8 cellular contexts compared by ENCODE assay signal in the genomic region with DNA sequence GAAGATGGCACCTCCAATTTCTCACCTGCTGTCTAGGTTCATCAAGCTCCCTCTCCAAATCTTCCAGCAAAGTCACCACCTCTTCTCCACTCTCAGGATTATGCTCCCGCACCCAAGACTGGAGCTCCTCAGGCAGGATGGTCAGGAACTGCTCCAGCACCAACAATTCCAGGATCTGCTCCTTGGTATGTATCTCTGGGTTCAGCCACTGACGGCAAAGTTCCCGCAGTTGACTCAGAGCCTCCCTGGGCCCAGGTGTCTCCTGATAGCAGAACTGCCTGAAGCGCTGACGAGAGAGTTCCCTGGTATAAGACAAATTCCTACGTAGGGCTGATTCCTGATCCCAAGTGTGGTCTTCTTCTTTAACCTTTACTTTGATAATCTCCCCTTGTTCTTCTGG.
A peak's percentile ranks its signal among the peaks of the same experiment; 100 is the strongest.
DNase-seq lines count a peak whose midpoint lies in the region; ATAC-seq and TF ChIP-seq lines count a peak whose summit lies in the region.

No MANE protein-coding gene starts in this region.

- DNase-seq in Calu3 (no peak), NCI-H2227 treated with DMSO at 0.1 percent for 48 hours (lab: John Stamatoyannopoulos, UW) (peak; percentile 14), epithelial cell of esophagus (ENCODE audit: low read depth) (peak; percentile 77), NOMO-1 (lab: John Stamatoyannopoulos, UW; ENCODE audit: unreplicated experiment in 2 of 2) (no peak), LoVo (ENCODE audit: low spot score) (no peak), psoas muscle (no peak), NCI-H345 treated with DMSO at 0.1 percent for 48 hours (lab: John Stamatoyannopoulos, UW; ENCODE audit: unreplicated experiment) (no peak)

- H3K4me1 ChIP-seq in neuron (ENCODE audit: insufficient read depth, low read length) (peaks cover 20% of the 10 kb centered on the region), psoas muscle (no peaks in the 10 kb centered on the region)

- H2AFZ ChIP-seq in neuron (ENCODE audit: low read depth, low read length), result peak overlapping the region; percentile 51

- H3K9me3 ChIP-seq in neuron (ENCODE audit: low read length) (no peaks in the 10 kb centered on the region), psoas muscle (no peaks in the 10 kb centered on the region)

- no peaks in the 10 kb centered on the region for H3K9me3 Mint-ChIP-seq in Calu3 (ENCODE audit: low read depth, unreplicated experiment)

- CTCF ChIA-PET in Calu3 (lab: Charles Lee), result interaction anchor here (0.7 to 2.4 kb wide), 5 partner anchors 20 to 230 kb away, joined by 3 to 7 read pairs (median 4); no protein-coding TSS in a partner anchor

- H3K4me3 Mint-ChIP-seq in Calu3 (ENCODE audit: low read depth, unreplicated experiment), result peak overlapping the region; percentile 91

- H3K36me3 Mint-ChIP-seq in Calu3 (ENCODE audit: insufficient read depth, unreplicated experiment), result peaks cover 36% of the 10 kb centered on the region

- no peak for ATAC-seq in psoas muscle

- 78 to 83% (median 83%) methylated on average over 6 of the region's 6 CpGs for WGBS in psoas muscle, 3 donors

- H3K4me3 ChIP-seq in epithelial cell of esophagus (ENCODE audit: low read length), result peak overlapping the region; percentile 84
- peak overlapping the region; percentile 66 for H3K4me3 ChIP-seq in neuron (ENCODE audit: low read length)
- H3K4me3 ChIP-seq in psoas muscle, result no peak overlapping the region

- intact Hi-C loops in Calu3 (cut with micrococcal nuclease; ENCODE audit: unreplicated experiment) (loop anchor here (5.0 to 10.0 kb wide), 6 partner anchors 44 to 461 kb away; partner anchors contain the start of genes NKAPL, ZKSCAN4, ZSCAN12 and ZSCAN16), psoas muscle (cut with DNase I) (no loop called here)

- peaks cover 3% of the 10 kb centered on the region for H3K27me3 ChIP-seq in neuron (ENCODE audit: insufficient read depth, low read length)
- peaks cover 8 to 45% (median 22%) of the 10 kb centered on the region in 3 donors for H3K27me3 ChIP-seq in psoas muscle (ENCODE audit: insufficient read depth in 3 of 3, low read length in 2 of 3)

- peaks cover 39% of the 10 kb centered on the region for H3K4me1 Mint-ChIP-seq in Calu3 (ENCODE audit: low read depth, unreplicated experiment)

- no peaks in the 10 kb centered on the region for H3K36me3 ChIP-seq in neuron (ENCODE audit: insufficient read depth, low read length)
- H3K36me3 ChIP-seq in psoas muscle (ENCODE audit: insufficient read depth in 1 of 2, low read depth in 1 of 2), result no peaks in the 10 kb centered on the region

- no peaks in the 10 kb centered on the region for H3K27me3 Mint-ChIP-seq in Calu3 (ENCODE audit: unreplicated experiment)

- no peak overlapping the region for H3K27ac ChIP-seq in psoas muscle

- BruUV-seq in Calu3 (replicated peaks; lab: Mats Ljungman, UMichigan), result no TSS peak

- peak overlapping the region; percentile 89 for H3K27ac Mint-ChIP-seq in Calu3 (ENCODE audit: unreplicated experiment)

- no peak for TF ChIP-seq CTCF in Calu3 (IDR thresholded peaks at IDR 0.05; ENCODE audit: unreplicated experiment)
- no peak for TF ChIP-seq CTCF in epithelial cell of esophagus (IDR thresholded peaks at IDR 0.05; ENCODE audit: insufficient read depth, low read depth, low read length, missing control alignments)
- TF ChIP-seq CTCF in psoas muscle (IDR thresholded peaks at IDR 0.05), result no peak

Comparison
In these comparisons a context has a peak if more than half of its experiments do, and no peak if none do; other contexts are left out.
1. DNase-seq: peak in NCI-H2227 treated with DMSO at 0.1 percent for 48 hours (single experiment) and epithelial cell of esophagus (single experiment); none in Calu3 (single experiment), NOMO-1 (0 of 2), LoVo (single experiment), psoas muscle (0 of 2) and NCI-H345 treated with DMSO at 0.1 percent for 48 hours (single experiment).